25 cellular contexts compared by ENCODE assay signal in genomic region chr9:28317706-28318210, GRCh38.
"Had no signal": no experiment of that assay in that cellular context is flagged by ENCODE, and none has a peak within 500 bp of the region (broad histone marks: within the 10 kb centered on the region; RNA-seq: fewer than 3 reads in every experiment).

No MANE protein-coding gene starts in this region.

- H3K27ac Mint-ChIP-seq: activated CD4-positive, alpha-beta memory T cell treated with anti-CD3 and anti-CD28 coated beads for 36 hours; activated CD4-positive, alpha-beta T cell treated with anti-CD3 and anti-CD28 coated beads, Interleukin-2, amount 10 ng/mL, durations not matched to agents 7 days and 5 days; activated naive CD4-positive, alpha-beta T cell treated with anti-CD3 and anti-CD28 coated beads, Interleukin-2, amount 10 ng/mL, durations not matched to agents 7 days and 5 days; activated naive CD8-positive, alpha-beta T cell treated with anti-CD3 and anti-CD28 coated beads for 36 hours; activated T-cell treated with anti-CD3 and anti-CD28 coated beads, Interleukin-2, amount 50 U/mL, for 72 hours; activated T-helper 2 cell treated with anti-CD3 and anti-CD28 coated beads, Interferon-gamma antibody, Interleukin-2, Interleukin-4, amounts not matched to agents 10 μg/mL and 5 μg/mL and 100 μg/mL, durations not matched to agents 14 hours and 24 hours and 36 hours; T-cell had no signal

- H3K9me3 Mint-ChIP-seq: activated CD4-positive, alpha-beta T cell treated with anti-CD3 and anti-CD28 coated beads, Interleukin-2, amount 10 ng/mL, durations not matched to agents 7 days and 5 days; activated naive CD4-positive, alpha-beta T cell treated with anti-CD3 and anti-CD28 coated beads, Interleukin-2, amount 10 ng/mL, durations not matched to agents 7 days and 5 days; activated naive CD8-positive, alpha-beta T cell treated with anti-CD3 and anti-CD28 coated beads for 36 hours had no signal

- H3K27me3 Mint-ChIP-seq: activated CD4-positive, alpha-beta memory T cell treated with anti-CD3 and anti-CD28 coated beads for 36 hours; activated CD4-positive, alpha-beta T cell treated with anti-CD3 and anti-CD28 coated beads, Interleukin-2, amount 10 ng/mL, durations not matched to agents 7 days and 5 days; activated naive CD4-positive, alpha-beta T cell treated with anti-CD3 and anti-CD28 coated beads, Interleukin-2, amount 10 ng/mL, durations not matched to agents 7 days and 5 days; activated naive CD8-positive, alpha-beta T cell treated with anti-CD3 and anti-CD28 coated beads for 36 hours; T-cell had no signal

- H3K36me3 Mint-ChIP-seq: activated CD4-positive, alpha-beta memory T cell treated with anti-CD3 and anti-CD28 coated beads for 36 hours; activated naive CD4-positive, alpha-beta T cell treated with anti-CD3 and anti-CD28 coated beads, Interleukin-2, amount 10 ng/mL, durations not matched to agents 7 days and 5 days; activated naive CD8-positive, alpha-beta T cell treated with anti-CD3 and anti-CD28 coated beads for 36 hours; T-cell had no signal

- ATAC-seq: activated T-cell treated with anti-CD3 and anti-CD28 coated beads, Interleukin-2, amount 50 U/mL, for 72 hours; T-cell had no signal

- H3K4me1 Mint-ChIP-seq: activated CD4-positive, alpha-beta T cell treated with anti-CD3 and anti-CD28 coated beads, Interleukin-2, amount 10 ng/mL, durations not matched to agents 7 days and 5 days; activated naive CD4-positive, alpha-beta T cell treated with anti-CD3 and anti-CD28 coated beads, Interleukin-2, amount 10 ng/mL, durations not matched to agents 7 days and 5 days; activated naive CD8-positive, alpha-beta T cell treated with anti-CD3 and anti-CD28 coated beads for 36 hours; T-cell had no signal

- H3K4me3 ChIP-seq: breast epithelium had no signal

- DNase-seq: activated CD4-positive, alpha-beta memory T cell treated with anti-CD3 and anti-CD28 coated beads for 36 hours; activated CD4-positive, alpha-beta T cell treated with anti-CD3 and anti-CD28 coated beads, Interleukin-2, amount 10 ng/mL, durations not matched to agents 7 days and 5 days; activated CD4-positive, CD25-positive, alpha-beta regulatory T cell; activated CD8-positive, alpha-beta memory T cell treated with anti-CD3 and anti-CD28 coated beads for 24 hours; activated gamma-delta T cell treated with Interleukin-2 at 50 U/mL for 16 hours; activated naive CD4-positive, alpha-beta T cell treated with anti-CD3 and anti-CD28 coated beads, Interleukin-2, amount 10 ng/mL, durations not matched to agents 7 days and 5 days; activated naive CD8-positive, alpha-beta T cell treated with anti-CD3 and anti-CD28 coated beads for 36 hours; activated T-cell treated with anti-CD3 and anti-CD28 coated beads for 4 hours; activated T-cell treated with anti-CD3 and anti-CD28 coated beads, Interleukin-2, amount 50 U/mL, for 72 hours; aorta; Kasumi-1; KBM-7; NCI-H1092; NCI-H1417; NCI-H1930; NCI-H2171; NCI-H2227 treated with DMSO at 0.1 percent for 48 hours; NCI-H526; NCI-H82; SIG-M5; T-cell; T-helper 2 cell; T1000 had no signal

- H3K4me3 Mint-ChIP-seq: activated CD4-positive, alpha-beta memory T cell treated with anti-CD3 and anti-CD28 coated beads for 36 hours; activated CD4-positive, alpha-beta T cell treated with anti-CD3 and anti-CD28 coated beads, Interleukin-2, amount 10 ng/mL, durations not matched to agents 7 days and 5 days; activated naive CD4-positive, alpha-beta T cell treated with anti-CD3 and anti-CD28 coated beads, Interleukin-2, amount 10 ng/mL, durations not matched to agents 7 days and 5 days; activated naive CD8-positive, alpha-beta T cell treated with anti-CD3 and anti-CD28 coated beads for 36 hours; activated T-cell treated with anti-CD3 and anti-CD28 coated beads, Interleukin-2, amount 50 U/mL, for 72 hours; T-cell had no signal
